In genomic region chr12:7079826-7080125, GRCh38 we compare ENCODE assay signal across 1 cellular context.
TF ChIP-seq lines count a peak whose summit lies in the region.

No MANE protein-coding gene starts in this region.

TF ChIP-seq in SK-N-SH treated with all-trans-retinoic acid at 6 μM for 48 hours, 23 proteins besides CTCF, POLR2A, EP300 and RAD21 (continued from another document):
- no peak for TF ChIP-seq CSRNP3 (CRISPR knock-in tag; IDR thresholded peaks at IDR 0.05)
- TF ChIP-seq ESRRG (CRISPR knock-in tag; IDR thresholded peaks at IDR 0.05): no peak
- no peak for TF ChIP-seq GLIS3 (CRISPR knock-in tag; IDR thresholded peaks at IDR 0.05)
- TF ChIP-seq ISL1 (CRISPR knock-in tag; IDR thresholded peaks at IDR 0.05): no peak
- no peak for TF ChIP-seq ZFP30 (CRISPR knock-in tag; IDR thresholded peaks at IDR 0.05)
